9 cellular contexts compared by ENCODE assay signal in the genomic region with DNA sequence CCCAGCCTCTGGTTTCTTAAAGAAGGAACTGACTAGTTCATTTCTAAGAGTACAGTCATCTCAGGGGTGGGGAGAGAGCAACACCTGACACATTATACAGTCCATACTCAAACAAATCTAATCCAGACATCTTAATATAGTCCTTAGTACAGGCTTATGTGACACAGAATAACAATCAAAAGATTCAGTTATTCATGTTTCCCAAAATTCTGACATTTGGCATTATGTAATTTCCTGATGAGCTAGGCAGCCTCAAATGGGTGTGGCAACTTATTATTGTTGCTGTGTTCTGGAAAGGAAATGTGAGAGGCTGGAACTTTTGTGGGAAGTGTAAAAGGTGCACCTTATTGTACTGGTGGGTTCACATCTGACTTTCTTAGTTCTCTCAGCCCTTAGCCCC.
A peak's percentile ranks its signal among the peaks of the same experiment; 100 is the strongest.
DNase-seq lines count a peak whose midpoint lies in the region; ATAC-seq and TF ChIP-seq lines count a peak whose summit lies in the region.
"Had no signal": no experiment of that assay in that cellular context is flagged by ENCODE, and none has a peak within 500 bp of the region (broad histone marks: within the 10 kb centered on the region; RNA-seq: fewer than 3 reads in every experiment).

No MANE protein-coding gene starts in this region.

- H3K4me3 Mint-ChIP-seq in CD14-positive monocyte (peak overlapping the region; percentile 71 to 87), naive B cell (peak overlapping the region in 6 of 8 donors; percentile 68 to 91 (median 81))
- H3K4me3 Mint-ChIP-seq in dendritic cell treated with granulocyte-macrophage colony-stimulating factor and Interleukin-4, amounts not matched to agents 40 ng/mL and 50 ng/mL, for 4 days = peak overlapping the region; percentile 53

- no peaks in the 10 kb centered on the region for H3K9me2 ChIP-seq in Karpas-422 (replicated peaks; ENCODE audit: insufficient read depth, low read length)

- no peak for DNase-seq in CD14-positive monocyte (ENCODE audit: low spot score)
- no peak for DNase-seq in Karpas-422
- DNase-seq in naive B cell = no peak
- DNase-seq in GDM1 (lab: John Stamatoyannopoulos, UW) = no peak
- no peak for DNase-seq in adrenal gland
- DNase-seq in NCI-H748 (lab: John Stamatoyannopoulos, UW; ENCODE audit: unreplicated experiment) = no peak
- DNase-seq in prostate gland (ENCODE audit: low spot score) = no peak
- DNase-seq: NCI-H1694 treated with DMSO at 0.1 percent for 48 hours had no signal

- no peak for TF ChIP-seq POLR2A in adrenal gland (IDR thresholded peaks at IDR 0.05)
- no peak for TF ChIP-seq POLR2A in prostate gland (IDR thresholded peaks at IDR 0.05)

- no peak for ATAC-seq in naive B cell (ENCODE audit: low read depth in 2 of 2)

- H3K4me3 ChIP-seq in Karpas-422 (ENCODE audit: low read length) = no peak overlapping the region
- no peak overlapping the region for H3K4me3 ChIP-seq in adrenal gland
- no peak overlapping the region for H3K4me3 ChIP-seq in prostate gland

- H3K9me3 Mint-ChIP-seq in CD14-positive monocyte (peaks cover 0 to 11% (median 7%) of the 10 kb centered on the region in 7 donors), naive B cell (peaks cover 0 to 5% (median 3%) of the 10 kb centered on the region in 7 donors)
- H3K9me3 Mint-ChIP-seq in dendritic cell treated with granulocyte-macrophage colony-stimulating factor and Interleukin-4, amounts not matched to agents 40 ng/mL and 50 ng/mL, for 4 days = no peaks in the 10 kb centered on the region

- H3K36me3 Mint-ChIP-seq in CD14-positive monocyte (peaks cover 39 to 41% of the 10 kb centered on the region in 2 donors), naive B cell (peaks cover 24% of the 10 kb centered on the region in 2 donors)
- peaks cover 84% of the 10 kb centered on the region for H3K36me3 Mint-ChIP-seq in dendritic cell treated with granulocyte-macrophage colony-stimulating factor and Interleukin-4, amounts not matched to agents 40 ng/mL and 50 ng/mL, for 4 days (ENCODE audit: low read depth)

- peaks cover 16% of the 10 kb centered on the region for H3K79me2 ChIP-seq in Karpas-422 (ENCODE audit: low read length)

- H3K4me1 ChIP-seq in Karpas-422 (ENCODE audit: low read length) (peaks cover 4% of the 10 kb centered on the region; the same call in 1 of the 2 replicates), adrenal gland (replicated peaks in 1 of 2) (no peaks in the 10 kb centered on the region), prostate gland (replicated peaks) (no peaks in the 10 kb centered on the region)

- H3K27ac ChIP-seq in Karpas-422 (ENCODE audit: low read length) (0 out of 2 replicates have a peak overlapping the region, but pooled peaks have one; percentile 15), adrenal gland (peak overlapping the region in 2 of 5 donors; percentile 55 to 57), prostate gland (no peak overlapping the region)

- H4K20me1 ChIP-seq in Karpas-422 (ENCODE audit: insufficient read depth, low read depth, low read length) = no peaks in the 10 kb centered on the region

- H3K9me3 ChIP-seq in Karpas-422 (ENCODE audit: low read length) (no peaks in the 10 kb centered on the region), adrenal gland (replicated peaks in 1 of 3) (no peaks in the 10 kb centered on the region), prostate gland (no peaks in the 10 kb centered on the region)

- H3K27me3 Mint-ChIP-seq in CD14-positive monocyte (ENCODE audit: low read depth in 3 of 3) (peaks cover 0 to 2% (median 0%) of the 10 kb centered on the region in 3 donors), naive B cell (no peaks in the 10 kb centered on the region)
- H3K27me3 Mint-ChIP-seq in dendritic cell treated with granulocyte-macrophage colony-stimulating factor and Interleukin-4, amounts not matched to agents 40 ng/mL and 50 ng/mL, for 4 days = no peaks in the 10 kb centered on the region

- H3K9ac ChIP-seq in Karpas-422 (ENCODE audit: low read length) = no peak overlapping the region

- H3K27ac Mint-ChIP-seq in CD14-positive monocyte (peak overlapping the region; percentile 91 to 99 (median 99)), naive B cell (peak overlapping the region in 5 of 6 donors; percentile 15 to 99 (median 97))
- H3K27ac Mint-ChIP-seq in dendritic cell treated with granulocyte-macrophage colony-stimulating factor and Interleukin-4, amounts not matched to agents 40 ng/mL and 50 ng/mL, for 4 days = peak overlapping the region; percentile 94

- H3K36me3 ChIP-seq in Karpas-422 (ENCODE audit: insufficient read depth, low read length) (peaks cover 67% of the 10 kb centered on the region), adrenal gland (replicated peaks in 1 of 2) (no peaks in the 10 kb centered on the region), prostate gland (no peaks in the 10 kb centered on the region)

- H3K4me2 ChIP-seq in Karpas-422 (ENCODE audit: low read depth, low read length, poor library complexity, severe bottlenecking) = no peak overlapping the region

- intact Hi-C loops in CD14-positive monocyte (cut with micrococcal nuclease) (loop anchor here in 1 of 2 donors (10.0 kb wide), 1 partner anchor 136 kb away; no protein-coding TSS in a partner anchor), adrenal gland (cut with DNase I) (no loop called here), prostate gland (cut with DNase I) (no loop called here)
- intact Hi-C loops in dendritic cell treated with granulocyte-macrophage colony-stimulating factor and Interleukin-4, amounts not matched to agents 40 ng/mL and 50 ng/mL, for 4 days (cut with micrococcal nuclease) = no loop called here

- TF ChIP-seq CTCF in CD14-positive monocyte (IDR thresholded peaks at IDR 0.05) (no peak), adrenal gland (IDR thresholded peaks at IDR 0.05) (no peak), prostate gland (IDR thresholded peaks at IDR 0.05) (no peak)

- no peaks in the 10 kb centered on the region for H3K27me3 ChIP-seq in Karpas-422 (ENCODE audit: low read length)
- no peaks in the 10 kb centered on the region for H3K27me3 ChIP-seq in adrenal gland
- H3K27me3 ChIP-seq in prostate gland (replicated peaks; ENCODE audit: insufficient read depth) = no peaks in the 10 kb centered on the region

- H2AFZ ChIP-seq in Karpas-422 (ENCODE audit: low read length) = no peak overlapping the region

- H3K4me1 Mint-ChIP-seq in CD14-positive monocyte (peaks cover 75% of the 10 kb centered on the region), naive B cell (peaks cover 41 to 74% (median 58%) of the 10 kb centered on the region in 3 donors)
- peaks cover 83% of the 10 kb centered on the region for H3K4me1 Mint-ChIP-seq in dendritic cell treated with granulocyte-macrophage colony-stimulating factor and Interleukin-4, amounts not matched to agents 40 ng/mL and 50 ng/mL, for 4 days (ENCODE audit: low read depth)
